20 cellular contexts compared by ENCODE assay signal in the genomic region with DNA sequence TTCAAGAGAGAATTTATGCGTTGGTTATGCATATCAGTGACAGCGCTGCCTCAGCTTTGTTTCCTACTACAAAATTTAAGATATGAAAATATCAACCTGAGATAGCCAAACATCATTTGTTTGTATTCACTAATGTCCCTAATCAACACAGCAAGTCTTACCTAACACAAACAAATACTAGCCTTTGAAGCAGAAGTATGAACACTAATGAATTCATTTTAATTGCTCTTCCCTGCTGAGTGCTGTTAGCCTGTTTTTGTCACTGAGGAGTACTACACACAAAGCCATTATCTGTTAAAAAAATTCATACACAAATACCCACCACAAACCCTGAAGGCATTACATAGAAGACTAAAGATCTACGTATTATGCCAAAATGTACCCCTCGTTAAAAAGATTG.
DNase-seq lines count a peak whose midpoint lies in the region.
"Had no signal": no experiment of that assay in that cellular context is flagged by ENCODE, and none has a peak within 500 bp of the region (broad histone marks: within the 10 kb centered on the region; RNA-seq: fewer than 3 reads in every experiment).

No MANE protein-coding gene starts in this region.

- peak; percentile 9 for DNase-seq in NCI-H1436 (lab: John Stamatoyannopoulos, UW)
- no peak for DNase-seq in NCI-H1436 treated with DMSO at 0.1 percent for 48 hours (lab: John Stamatoyannopoulos, UW)
- DNase-seq in NCI-H146 treated with DMSO at 0.1 percent for 48 hours (lab: John Stamatoyannopoulos, UW; ENCODE audit: unreplicated experiment) = peak; percentile 98
- peak; percentile 90 for DNase-seq in NCI-H748 (lab: John Stamatoyannopoulos, UW; ENCODE audit: unreplicated experiment)
- DNase-seq in T1000 (lab: John Stamatoyannopoulos, UW) = no peak
- DNase-seq in NCI-H526 (lab: John Stamatoyannopoulos, UW) = no peak
- no peak for DNase-seq in stimulated activated CD4-positive, alpha-beta T cell treated with anti-CD3 and anti-CD28 coated beads, Interleukin-2, amount 100 ng/mL, for 48 hours
- DNase-seq: C1 segment of cervical spinal cord; Calu3; CD8-positive, alpha-beta T cell; Kasumi-1; MG63; NCI-H1048; NCI-H187 treated with DMSO at 0.1 percent for 48 hours; NCI-H2171 treated with DMSO at 0.1 percent for 48 hours; NCI-H446 treated with DMSO at 0.1 percent for 48 hours; NCI-H82; OCI-M1; SJCRH30; T-cell had no signal

Comparison
In these comparisons a context has a peak if more than half of its experiments do, and no peak if none do; other contexts are left out.
1. DNase-seq: peak in NCI-H1436 (single experiment), NCI-H146 treated with DMSO at 0.1 percent for 48 hours (single experiment) and NCI-H748 (single experiment); none in NCI-H1436 treated with DMSO at 0.1 percent for 48 hours (single experiment), T1000 (single experiment), NCI-H526 (0 of 2) and stimulated activated CD4-positive, alpha-beta T cell treated with anti-CD3 and anti-CD28 coated beads, Interleukin-2, amount 100 ng/mL, for 48 hours (0 of 2).